ENCODE assay signal across 25 cellular contexts in the genomic region with DNA sequence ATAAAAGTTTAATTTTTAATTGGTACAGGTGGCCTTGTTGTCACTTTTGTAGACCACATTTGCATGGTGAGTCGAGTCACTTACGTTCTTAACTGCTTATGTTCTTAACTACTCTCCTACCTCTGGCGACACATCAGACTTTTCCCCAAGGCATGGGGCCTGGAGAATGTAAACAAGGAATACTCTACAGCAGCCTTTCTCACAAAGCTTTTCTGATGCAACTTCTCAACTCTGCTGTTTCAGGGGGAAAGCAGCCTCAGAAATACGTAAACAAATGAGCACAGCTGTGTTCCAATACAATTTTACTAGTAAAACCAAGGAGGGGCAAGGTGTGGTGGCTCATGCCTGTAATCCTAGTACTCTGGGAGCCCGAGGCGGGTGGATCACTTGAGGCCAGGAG. TPM values are rescaled to one million over a fixed set of nuclear protein-coding genes. Genes with fewer than 3 reads are reported as not detected.
"Had no signal": no experiment of that assay in that cellular context is flagged by ENCODE, and none has a peak within 500 bp of the region (broad histone marks: within the 10 kb centered on the region; RNA-seq: fewer than 3 reads in every experiment).

No MANE protein-coding gene starts in this region.

- H3K9me3 Mint-ChIP-seq: activated B cell treated with CpG ODN at 0.5 μM for 24 hours; activated CD4-positive, alpha-beta memory T cell treated with anti-CD3 and anti-CD28 coated beads for 36 hours; brain; neural progenitor cell; stimulated activated naive CD8-positive, alpha-beta T cell treated with anti-CD3 and anti-CD28 coated beads, Interleukin-15, Interleukin-2, amounts not matched to agents 100 ng/mL and 50 ng/mL, for 24 hours had no signal

- H3K27ac ChIP-seq: dorsolateral prefrontal cortex, neural progenitor cell, psoas muscle, skin epidermis, suprapubic skin, transverse colon, vagina had no signal

- H3K9ac ChIP-seq: neural progenitor cell had no signal

- H3K4me3 Mint-ChIP-seq: activated B cell treated with CpG ODN at 0.5 μM for 24 hours; activated CD4-positive, alpha-beta memory T cell treated with anti-CD3 and anti-CD28 coated beads for 36 hours; brain; neural progenitor cell; stimulated activated naive CD8-positive, alpha-beta T cell treated with anti-CD3 and anti-CD28 coated beads, Interleukin-15, Interleukin-2, amounts not matched to agents 100 ng/mL and 50 ng/mL, for 24 hours had no signal

- H3K27me3 ChIP-seq: dorsolateral prefrontal cortex, neural progenitor cell, suprapubic skin, transverse colon, vagina had no signal

- ATAC-seq: left lobe of liver, psoas muscle, right cardiac atrium had no signal

- H3K27me3 Mint-ChIP-seq: activated B cell treated with CpG ODN at 0.5 μM for 24 hours; activated CD4-positive, alpha-beta memory T cell treated with anti-CD3 and anti-CD28 coated beads for 36 hours; brain; stimulated activated naive CD8-positive, alpha-beta T cell treated with anti-CD3 and anti-CD28 coated beads, Interleukin-15, Interleukin-2, amounts not matched to agents 100 ng/mL and 50 ng/mL, for 24 hours had no signal

- H3K4me2 ChIP-seq: neural progenitor cell had no signal

- H3K9me3 ChIP-seq: psoas muscle, suprapubic skin, transverse colon, vagina had no signal

- H3K4me1 ChIP-seq: neural progenitor cell had no signal

- H3K27ac Mint-ChIP-seq: activated B cell treated with CpG ODN at 0.5 μM for 24 hours; activated CD4-positive, alpha-beta memory T cell treated with anti-CD3 and anti-CD28 coated beads for 36 hours; brain; neural progenitor cell; stimulated activated naive CD8-positive, alpha-beta T cell treated with anti-CD3 and anti-CD28 coated beads, Interleukin-15, Interleukin-2, amounts not matched to agents 100 ng/mL and 50 ng/mL, for 24 hours had no signal

- H3K4me3 ChIP-seq: dorsolateral prefrontal cortex, lung, neural progenitor cell, psoas muscle, skin epidermis, suprapubic skin, transverse colon, vagina had no signal

- DNase-seq: activated B cell treated with CpG ODN at 0.5 μM for 24 hours; activated CD4-positive, alpha-beta memory T cell treated with anti-CD3 and anti-CD28 coated beads for 36 hours; activated CD4-positive, alpha-beta T cell treated with anti-CD3 and anti-CD28 coated beads for 4 hours; activated CD8-positive, alpha-beta memory T cell treated with anti-CD3 and anti-CD28 coated beads, Interleukin-2, amount 50 U/mL, for 48 hours; activated naive CD4-positive, alpha-beta T cell; anterior cingulate cortex; caudate nucleus; dorsolateral prefrontal cortex; kidney; psoas muscle; right cardiac atrium; transverse colon had no signal

RNA-seq across cellular contexts. Expression of gene CPHXL2, which starts 36.2 kb away (rescaled TPM):
- total RNA-seq: activated B cell treated with CpG ODN at 0.5 μM for 24 hours; activated CD4-positive, alpha-beta memory T cell treated with anti-CD3 and anti-CD28 coated beads for 36 hours; dorsolateral prefrontal cortex; epithelial cell of proximal tubule; fibroblast of lung; frontal cortex; kidney; left lobe of liver; lung; mononuclear cell; osteoblast; psoas muscle; right cardiac atrium; suprapubic skin; transverse colon; vagina had no signal
- polyA plus RNA-seq: fibroblast of lung, lung, psoas muscle, right cardiac atrium had no signal
